ENCODE assay signal across 9 cellular contexts in genomic region chr1:66330711-66331110, GRCh38.
A peak's percentile ranks its signal among the peaks of the same experiment; 100 is the strongest.
DNase-seq lines count a peak whose midpoint lies in the region; ATAC-seq and TF ChIP-seq lines count a peak whose summit lies in the region.
"Had no signal": no experiment of that assay in that cellular context is flagged by ENCODE, and none has a peak within 500 bp of the region (broad histone marks: within the 10 kb centered on the region; RNA-seq: fewer than 3 reads in every experiment).

No MANE protein-coding gene starts in this region.

- BruUV-seq in Calu3 (replicated peaks; lab: Mats Ljungman, UMichigan) = no TSS peak

- H3K36me3 ChIP-seq in parathyroid adenoma (ENCODE audit: control insufficient read depth, insufficient read depth, low read length) = no peaks in the 10 kb centered on the region

- H3K4me3 ChIP-seq in NB4 (ENCODE audit: low read depth, low read length) (peak overlapping the region; percentile 9), parathyroid adenoma (ENCODE audit: low read depth, low read length) (no peak overlapping the region)

- H3K9me3 Mint-ChIP-seq in Calu3 (ENCODE audit: low read depth, unreplicated experiment) = no peaks in the 10 kb centered on the region

- H3K27ac ChIP-seq in parathyroid adenoma = peak overlapping the region; percentile 2

- peaks cover 8% of the 10 kb centered on the region for H3K36me3 Mint-ChIP-seq in Calu3 (ENCODE audit: insufficient read depth, unreplicated experiment)

- no peaks in the 10 kb centered on the region for H3K79me2 ChIP-seq in parathyroid adenoma

- no peaks in the 10 kb centered on the region for H3K4me1 ChIP-seq in parathyroid adenoma

- peaks cover 9% of the 10 kb centered on the region for H3K4me1 Mint-ChIP-seq in Calu3 (ENCODE audit: low read depth, unreplicated experiment)

- H3K4me2 ChIP-seq in parathyroid adenoma (ENCODE audit: low read length) = no peak overlapping the region

- no peak for TF ChIP-seq POLR2A in NB4 (IDR thresholded peaks at IDR 0.05; ENCODE audit: extremely low read depth, insufficient read length)

- H3K27ac Mint-ChIP-seq in Calu3 (ENCODE audit: unreplicated experiment) = no peak overlapping the region

- no peaks in the 10 kb centered on the region for H3K27me3 ChIP-seq in parathyroid adenoma (ENCODE audit: control insufficient read depth, insufficient read depth, low read length)

- H3K4me3 Mint-ChIP-seq in Calu3 (ENCODE audit: low read depth, unreplicated experiment) = no peak overlapping the region

- H3K27me3 Mint-ChIP-seq in Calu3 (ENCODE audit: unreplicated experiment) = no peaks in the 10 kb centered on the region

- intact Hi-C loops in Calu3 (cut with micrococcal nuclease; ENCODE audit: unreplicated experiment) = loop anchor here (1.0 to 5.0 kb wide), 2 partner anchors 59 to 107 kb away; no protein-coding TSS in a partner anchor

- DNase-seq in GF-D8 (lab: John Stamatoyannopoulos, UW) = peak; percentile 36
- DNase-seq in NB4 (ENCODE audit: low read depth) = peak; percentile 55
- peak; percentile 86 for DNase-seq in central memory CD4-positive, alpha-beta T cell
- no peak for DNase-seq in Calu3
- DNase-seq in NCI-H2107 treated with DMSO at 0.1 percent for 48 hours (lab: John Stamatoyannopoulos, UW; ENCODE audit: unreplicated experiment) = no peak
- no peak for DNase-seq in T1000 (lab: John Stamatoyannopoulos, UW)
- DNase-seq: activated CD8-positive, alpha-beta memory T cell treated with anti-CD3 and anti-CD28 coated beads, Interleukin-2, amount 50 U/mL, for 4 hours had no signal

- CTCF ChIA-PET in Calu3 (lab: Charles Lee) = no interaction called here

- ATAC-seq in HG02678 (IDR thresholded peaks at IDR 0.05; ENCODE audit: unreplicated experiment) = no peak

- TF ChIP-seq CTCF in NB4 (IDR thresholded peaks at IDR 0.05; ENCODE audit: low read depth, low read length) (no peak), parathyroid adenoma (IDR thresholded peaks at IDR 0.05) (no peak), Calu3 (IDR thresholded peaks at IDR 0.05; ENCODE audit: unreplicated experiment) (no peak)

- no peak overlapping the region for H3K9ac ChIP-seq in parathyroid adenoma

- H2AFZ ChIP-seq in parathyroid adenoma = no peak overlapping the region

- H3K9me3 ChIP-seq in parathyroid adenoma (ENCODE audit: control insufficient read depth, low read length) = no peaks in the 10 kb centered on the region

Comparison
In these comparisons a context has a peak if more than half of its experiments do, and no peak if none do; other contexts are left out.
1. DNase-seq: peak in GF-D8 (single experiment), NB4 (single experiment) and central memory CD4-positive, alpha-beta T cell (single experiment); none in Calu3 (single experiment), NCI-H2107 treated with DMSO at 0.1 percent for 48 hours (single experiment) and T1000 (single experiment).